ENCODE assay signal across 10 cellular contexts in genomic region chrX:154540897-154541535, GRCh38. TPM values are rescaled to one million over a fixed set of nuclear protein-coding genes. Genes with fewer than 3 reads are reported as not detected.
DNase-seq lines count a peak whose midpoint lies in the region; ATAC-seq and TF ChIP-seq lines count a peak whose summit lies in the region.
"Had no signal": no experiment of that assay in that cellular context is flagged by ENCODE, and none has a peak within 500 bp of the region (broad histone marks: within the 10 kb centered on the region; RNA-seq: fewer than 3 reads in every experiment).

No MANE protein-coding gene starts in this region.

- peaks cover 23% of the 10 kb centered on the region for H3K4me1 Mint-ChIP-seq in Calu3 (ENCODE audit: low read depth, unreplicated experiment)

- H3K4me1 ChIP-seq in RWPE2 (ENCODE audit: insufficient read depth, poor library complexity, severe bottlenecking) (peaks cover 20% of the 10 kb centered on the region), esophagus muscularis mucosa (peaks cover 16 to 33% (median 32%) of the 10 kb centered on the region in 4 donors)

- BruUV-seq in Calu3 (replicated peaks; lab: Mats Ljungman, UMichigan), result no TSS peak

- H3K4me3 Mint-ChIP-seq in Calu3 (ENCODE audit: low read depth, unreplicated experiment), result peak overlapping the region; percentile 67
- H3K4me3 Mint-ChIP-seq: neural crest cell; T-helper 1 cell treated with Interleukin-12 subunit alpha and Interleukin-12 subunit beta and Interleukin-4 antibody, amounts not matched to agents 30 μg/mL and 1 μg/mL, for 36 hours had no signal

- peak overlapping the region; percentile 94 for H3K27ac Mint-ChIP-seq in Calu3 (ENCODE audit: unreplicated experiment)
- H3K27ac Mint-ChIP-seq: T-helper 1 cell treated with Interleukin-12 subunit alpha and Interleukin-12 subunit beta and Interleukin-4 antibody, amounts not matched to agents 30 μg/mL and 1 μg/mL, for 36 hours had no signal

- H3K27me3 ChIP-seq in RWPE2 (ENCODE audit: insufficient read depth, poor library complexity, severe bottlenecking) (no peaks in the 10 kb centered on the region), esophagus muscularis mucosa (no peaks in the 10 kb centered on the region)

- intact Hi-C loops in Calu3 (cut with micrococcal nuclease; ENCODE audit: unreplicated experiment), result no loop called here
- intact Hi-C loops in esophagus muscularis mucosa (cut with DNase I), result no loop called here
- intact Hi-C loops in sciatic nerve (cut with DNase I), result no loop called here
- intact Hi-C loops in posterior cingulate gyrus (cut with DNase I), result no loop called here

- 85% methylated on average over 16 of the region's 19 CpGs for WGBS in esophagus muscularis mucosa

- CTCF ChIA-PET in Calu3 (lab: Charles Lee), result interaction anchor here (0.8 to 0.9 kb wide), 2 partner anchors 14 to 141 kb away, joined by 3 to 4 read pairs; no protein-coding TSS in a partner anchor

- no peak for TF ChIP-seq POLR2A in esophagus muscularis mucosa (IDR thresholded peaks at IDR 0.05; ENCODE audit: low read depth)

- H3K4me3 ChIP-seq in RWPE2 (ENCODE audit: severe bottlenecking) (no peak overlapping the region), esophagus muscularis mucosa (no peak overlapping the region)

- H3K36me3 Mint-ChIP-seq in Calu3 (ENCODE audit: insufficient read depth, unreplicated experiment), result peaks cover 59% of the 10 kb centered on the region

- peaks cover 24% of the 10 kb centered on the region for H3K36me3 ChIP-seq in RWPE2 (ENCODE audit: low read depth)
- peaks cover 0 to 7% (median 2%) of the 10 kb centered on the region in 4 donors for H3K36me3 ChIP-seq in esophagus muscularis mucosa

- H3K9me3 ChIP-seq in RWPE2 (ENCODE audit: severe bottlenecking), result no peaks in the 10 kb centered on the region
- H3K9me3 ChIP-seq in esophagus muscularis mucosa, result no peaks in the 10 kb centered on the region

- no peak for TF ChIP-seq CTCF in Calu3 (IDR thresholded peaks at IDR 0.05; ENCODE audit: unreplicated experiment)
- no peak for TF ChIP-seq CTCF in RWPE2 (IDR thresholded peaks at IDR 0.05; ENCODE audit: poor library complexity, severe bottlenecking)
- no peak for TF ChIP-seq CTCF in esophagus muscularis mucosa (IDR thresholded peaks at IDR 0.05)

- ATAC-seq in RWPE2 (ENCODE audit: low read depth) (peak; percentile 70), sciatic nerve (peak; percentile 31), GM19452 (IDR thresholded peaks at IDR 0.05; ENCODE audit: unreplicated experiment) (no peak)

- H3K27ac ChIP-seq in RWPE2 (ENCODE audit: poor library complexity, severe bottlenecking), result peak overlapping the region; percentile 92
- H3K27ac ChIP-seq in esophagus muscularis mucosa (replicated peaks in 1 of 4), result peak overlapping the region; percentile 63 to 75 (median 71)

- no peaks in the 10 kb centered on the region for H3K27me3 Mint-ChIP-seq in Calu3 (ENCODE audit: unreplicated experiment)

- no peaks in the 10 kb centered on the region for H3K9me3 Mint-ChIP-seq in Calu3 (ENCODE audit: low read depth, unreplicated experiment)
- H3K9me3 Mint-ChIP-seq: neural crest cell; T-helper 1 cell treated with Interleukin-12 subunit alpha and Interleukin-12 subunit beta and Interleukin-4 antibody, amounts not matched to agents 30 μg/mL and 1 μg/mL, for 36 hours had no signal

- DNase-seq in Calu3 (peak; percentile 86), RWPE2 (ENCODE audit: low spot score) (peak; percentile 73), esophagus muscularis mucosa (ENCODE audit: extremely low spot score) (no peak), sciatic nerve (ENCODE audit: low spot score) (no peak), T-helper 2 cell (no peak), midbrain (lab: John Stamatoyannopoulos, UW) (no peak), posterior cingulate gyrus (no peak)

- TF ChIP-seq EP300 in esophagus muscularis mucosa (IDR thresholded peaks at IDR 0.05), result no peak

RNA-seq across cellular contexts. Expression of gene G6PD, which starts 5.6 kb away (rescaled TPM):
- total RNA-seq in Calu3 (2022) (180 and 229 TPM in 2 replicates), esophagus muscularis mucosa (10 to 100 TPM; 22.0 to 43.8 (median 27.3) TPM), sciatic nerve (50.4 TPM)

RNA-seq across cellular contexts. Expression of gene IKBKG, which starts 6.4 kb away (rescaled TPM):
- total RNA-seq in Calu3 (2022) (39.9 and 46.3 TPM in 2 replicates), esophagus muscularis mucosa (10 to 100 TPM; 12.0 to 18.3 (median 17.3) TPM), sciatic nerve (25.2 TPM)

RNA-seq across cellular contexts. Expression of gene FAM3A, which starts 25.0 kb away (rescaled TPM):
- total RNA-seq in Calu3 (2022) (36.8 and 39.5 TPM in 2 replicates), esophagus muscularis mucosa (10 to 100 TPM; 34.9 to 49.4 (median 40.4) TPM), sciatic nerve (40.3 TPM)

RNA-seq across cellular contexts. Expression of gene CTAG1A, which starts 43.9 kb away (rescaled TPM):
- total RNA-seq in Calu3 (2022), result not detected in 2 replicates
- not detected for total RNA-seq in esophagus muscularis mucosa
- total RNA-seq in sciatic nerve, result not detected
- total RNA-seq: neural crest cell had no signal

RNA-seq across cellular contexts. Expression of gene SLC10A3, which starts 50.6 kb away (rescaled TPM):
- total RNA-seq in Calu3 (2022) (21.5 and 27.1 TPM in 2 replicates), esophagus muscularis mucosa (10 to 100 TPM; 24.5 to 44.9 (median 38.1) TPM), sciatic nerve (17.7 TPM)

Comparison
In these comparisons a context has a peak if more than half of its experiments do, and no peak if none do; other contexts are left out.
1. DNase-seq: peak in Calu3 (single experiment) and RWPE2 (single experiment); none in esophagus muscularis mucosa (single experiment), sciatic nerve (single experiment), T-helper 2 cell (0 of 5), midbrain (single experiment) and posterior cingulate gyrus (0 of 10).